In genomic region chr2:60880633-60880987, GRCh38 we compare ENCODE assay signal across 8 cellular contexts. TPM values are rescaled to one million over a fixed set of nuclear protein-coding genes. Genes with fewer than 3 reads are reported as not detected.
DNase-seq lines count a peak whose midpoint lies in the region; ATAC-seq and TF ChIP-seq lines count a peak whose summit lies in the region.

No MANE protein-coding gene starts in this region.

- peak; percentile 5 for ATAC-seq in GM18907 (IDR thresholded peaks at IDR 0.05; ENCODE audit: unreplicated experiment)

- H3K9me3 ChIP-seq in SJSA1 (replicated peaks) (no peaks in the 10 kb centered on the region), parathyroid adenoma (ENCODE audit: control insufficient read depth, low read length) (no peaks in the 10 kb centered on the region)

- H3K4me3 ChIP-seq in SJSA1 (peak overlapping the region; percentile 90), fibroblast of mammary gland (ENCODE audit: control insufficient read depth, low read depth, low read length) (peak overlapping the region; percentile 74), parathyroid adenoma (ENCODE audit: low read depth, low read length) (peak overlapping the region; percentile 85)

- H3K36me3 ChIP-seq in SJSA1 (peaks cover 6% of the 10 kb centered on the region; the same call in 1 of the 2 replicates), parathyroid adenoma (ENCODE audit: control insufficient read depth, insufficient read depth, low read length) (no peaks in the 10 kb centered on the region)

- peak overlapping the region; percentile 91 for H3K27ac ChIP-seq in SJSA1
- H3K27ac ChIP-seq in parathyroid adenoma: peak overlapping the region; percentile 94

- in situ Hi-C loops in ACHN (cut with HindIII; ENCODE audit: low pct_ligation_motif_present, low pct_unique_long_range_greater_than_20kb, low sequenced_read_pairs): no loop called here

- peak overlapping the region; percentile 90 for H3K4me2 ChIP-seq in parathyroid adenoma (ENCODE audit: low read length)

- H2AFZ ChIP-seq in parathyroid adenoma: peak overlapping the region; percentile 97

- peak; percentile 45 for DNase-seq in ACHN
- DNase-seq in SJSA1 (ENCODE audit: low read depth in 1 of 2, low spot score in 2 of 2): no peak
- no peak for DNase-seq in fibroblast of mammary gland (ENCODE audit: low read depth)
- DNase-seq in stimulated activated naive CD4-positive, alpha-beta T cell treated with Interleukin-2 at 50 U/mL for 16 hours (lab: John Stamatoyannopoulos, UW): no peak
- no peak for DNase-seq in NK-92 (lab: John Stamatoyannopoulos, UW; ENCODE audit: unreplicated experiment)
- DNase-seq in activated CD4-positive, alpha-beta T cell treated with anti-CD3 and anti-CD28 coated beads, Interleukin-2, amount 50 U/mL, for 48 hours: no peak

- H3K27me3 ChIP-seq in SJSA1 (replicated peaks) (no peaks in the 10 kb centered on the region), parathyroid adenoma (ENCODE audit: control insufficient read depth, insufficient read depth, low read length) (no peaks in the 10 kb centered on the region)

- H3K4me1 ChIP-seq in SJSA1 (replicated peaks): peaks cover 12% of the 10 kb centered on the region; the same call in 1 of the 2 replicates
- no peaks in the 10 kb centered on the region for H3K4me1 ChIP-seq in parathyroid adenoma

- no peaks in the 10 kb centered on the region for H3K79me2 ChIP-seq in parathyroid adenoma

- no peak for TF ChIP-seq CTCF in fibroblast of mammary gland (conservative IDR thresholded peaks at IDR 0.05; ENCODE audit: control insufficient read depth, insufficient read depth, low read depth, low read length)
- no peak for TF ChIP-seq CTCF in parathyroid adenoma (IDR thresholded peaks at IDR 0.05)

- H3K9ac ChIP-seq in parathyroid adenoma: peak overlapping the region; percentile 49

RNA-seq across cellular contexts. Expression of gene REL, which starts 0.8 kb away (rescaled TPM):
- 3.2 and 7.1 TPM in 2 replicates for total RNA-seq in SJSA1 (2014; rRNA removed; shearing (Covaris generic))
